Comparison of ENCODE assay signal across 8 cellular contexts in the genomic region with DNA sequence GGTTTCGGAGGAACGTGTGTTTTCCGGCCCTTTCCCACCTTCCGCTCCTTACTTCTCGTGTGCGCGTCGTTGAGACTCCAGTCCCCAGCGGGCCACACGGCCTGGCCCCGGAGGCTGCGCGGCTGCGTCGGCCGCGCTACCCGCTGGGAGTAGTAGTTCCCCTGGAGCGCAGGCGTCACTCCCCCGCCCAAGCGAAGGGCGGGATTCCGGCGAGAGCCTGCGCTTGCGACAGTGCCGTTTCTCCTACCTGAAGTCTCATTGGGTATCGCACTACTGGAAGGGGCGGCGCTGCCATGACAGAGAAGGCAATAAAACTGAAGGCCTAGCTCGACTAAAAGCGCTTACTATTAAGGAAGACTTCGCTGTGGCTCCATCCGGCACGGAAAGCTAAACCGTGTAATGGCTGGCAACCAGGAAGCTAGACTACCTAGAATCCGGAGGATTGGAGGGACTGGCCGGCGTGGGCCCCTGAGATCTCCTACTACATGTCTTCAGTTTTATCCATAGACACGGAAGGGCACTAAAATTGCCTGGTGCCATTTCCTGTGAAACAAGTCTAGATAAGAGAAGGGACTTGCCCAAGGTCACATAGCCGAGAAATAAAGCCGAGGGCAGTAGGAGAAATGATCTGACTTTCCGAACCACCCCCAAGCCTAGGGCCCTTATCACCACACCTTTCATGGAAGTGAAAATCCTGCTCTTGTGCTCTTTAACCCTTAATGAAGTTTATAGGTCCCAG. TPM values are rescaled to one million over a fixed set of nuclear protein-coding genes. Genes with fewer than 3 reads are reported as not detected.
DNase-seq lines count a peak whose midpoint lies in the region; ATAC-seq and TF ChIP-seq lines count a peak whose summit lies in the region.

No MANE protein-coding gene starts in this region.

- ATAC-seq in GM18498 (IDR thresholded peaks at IDR 0.05; ENCODE audit: unreplicated experiment) = peak; percentile 86
- ATAC-seq in HG02885 (IDR thresholded peaks at IDR 0.05; ENCODE audit: poor library complexity, unreplicated experiment) = peak; percentile 83

- H3K27ac ChIP-seq in left ventricle myocardium inferior (replicated peaks) = peak overlapping the region; percentile 98

- H3K36me3 ChIP-seq in left ventricle myocardium inferior = no peaks in the 10 kb centered on the region

- H3K9me3 ChIP-seq in left ventricle myocardium inferior (replicated peaks) = no peaks in the 10 kb centered on the region

- H3K4me3 ChIP-seq in left ventricle myocardium inferior = peak overlapping the region; percentile 95

- TF ChIP-seq CTCF in left ventricle myocardium inferior (IDR thresholded peaks at IDR 0.05; ENCODE audit: borderline replicate concordance) = no peak

- H3K27ac Mint-ChIP-seq in T-helper 1 cell treated with Interleukin-12 subunit alpha and Interleukin-12 subunit beta and Interleukin-4 antibody, amounts not matched to agents 30 μg/mL and 1 μg/mL, for 36 hours = peak overlapping the region; percentile 100

- intact Hi-C loops in left ventricle myocardium inferior (cut with micrococcal nuclease) = loop anchor here (10.0 kb wide), 1 partner anchor 102 kb away; a partner anchor contains a TSS
- intact Hi-C loops in posterior vena cava (cut with DNase I) = no loop called here

- H3K27me3 ChIP-seq in left ventricle myocardium inferior (ENCODE audit: low read depth) = no peaks in the 10 kb centered on the region

- H3K27me3 Mint-ChIP-seq in T-helper 1 cell treated with Interleukin-12 subunit alpha and Interleukin-12 subunit beta and Interleukin-4 antibody, amounts not matched to agents 30 μg/mL and 1 μg/mL, for 36 hours (ENCODE audit: low read depth) = no peaks in the 10 kb centered on the region

- DNase-seq in NCI-H1694 (lab: John Stamatoyannopoulos, UW) = peak; percentile 98
- peak; percentile 63 to 99 (median 95) for DNase-seq in amygdala (lab: John Stamatoyannopoulos, UW)
- peak; percentile 98 for DNase-seq in left ventricle myocardium inferior
- DNase-seq in posterior vena cava (ENCODE audit: low spot score) = peak; percentile 99
- peak; percentile 98 for DNase-seq in ureter (ENCODE audit: low spot score)

- H3K4me1 ChIP-seq in left ventricle myocardium inferior = peaks cover 65% of the 10 kb centered on the region

- peak overlapping the region; percentile 95 for H3K4me3 Mint-ChIP-seq in T-helper 1 cell treated with Interleukin-12 subunit alpha and Interleukin-12 subunit beta and Interleukin-4 antibody, amounts not matched to agents 30 μg/mL and 1 μg/mL, for 36 hours

- H3K9me3 Mint-ChIP-seq in T-helper 1 cell treated with Interleukin-12 subunit alpha and Interleukin-12 subunit beta and Interleukin-4 antibody, amounts not matched to agents 30 μg/mL and 1 μg/mL, for 36 hours = no peaks in the 10 kb centered on the region

- peaks cover 27% of the 10 kb centered on the region for H3K4me1 Mint-ChIP-seq in T-helper 1 cell treated with Interleukin-12 subunit alpha and Interleukin-12 subunit beta and Interleukin-4 antibody, amounts not matched to agents 30 μg/mL and 1 μg/mL, for 36 hours (ENCODE audit: low read depth)

- peaks cover 10% of the 10 kb centered on the region for H3K36me3 Mint-ChIP-seq in T-helper 1 cell treated with Interleukin-12 subunit alpha and Interleukin-12 subunit beta and Interleukin-4 antibody, amounts not matched to agents 30 μg/mL and 1 μg/mL, for 36 hours (ENCODE audit: low read depth)

RNA-seq across cellular contexts. Expression of a gene that starts 0.8 kb away (rescaled TPM):
- 23.5 TPM for total RNA-seq in left ventricle myocardium inferior
- 10 to 100 TPM; 10.5 to 12.6 TPM for total RNA-seq in posterior vena cava
- 31.2 TPM for total RNA-seq in ureter

RNA-seq across cellular contexts. Expression of a gene that starts 0.8 kb away (rescaled TPM):
- total RNA-seq in left ventricle myocardium inferior = 80.7 TPM
- total RNA-seq in posterior vena cava = 10 to 100 TPM; 75.9 to 83.4 TPM
- total RNA-seq in ureter = 134 TPM

Comparison
In these comparisons a context has a peak if more than half of its experiments do, and no peak if none do; other contexts are left out.
1. Peak in every context shown above with its lines: DNase-seq, ATAC-seq, H3K4me3 ChIP-seq and H3K27ac ChIP-seq.